8 cellular contexts compared by ENCODE assay signal in the genomic region with DNA sequence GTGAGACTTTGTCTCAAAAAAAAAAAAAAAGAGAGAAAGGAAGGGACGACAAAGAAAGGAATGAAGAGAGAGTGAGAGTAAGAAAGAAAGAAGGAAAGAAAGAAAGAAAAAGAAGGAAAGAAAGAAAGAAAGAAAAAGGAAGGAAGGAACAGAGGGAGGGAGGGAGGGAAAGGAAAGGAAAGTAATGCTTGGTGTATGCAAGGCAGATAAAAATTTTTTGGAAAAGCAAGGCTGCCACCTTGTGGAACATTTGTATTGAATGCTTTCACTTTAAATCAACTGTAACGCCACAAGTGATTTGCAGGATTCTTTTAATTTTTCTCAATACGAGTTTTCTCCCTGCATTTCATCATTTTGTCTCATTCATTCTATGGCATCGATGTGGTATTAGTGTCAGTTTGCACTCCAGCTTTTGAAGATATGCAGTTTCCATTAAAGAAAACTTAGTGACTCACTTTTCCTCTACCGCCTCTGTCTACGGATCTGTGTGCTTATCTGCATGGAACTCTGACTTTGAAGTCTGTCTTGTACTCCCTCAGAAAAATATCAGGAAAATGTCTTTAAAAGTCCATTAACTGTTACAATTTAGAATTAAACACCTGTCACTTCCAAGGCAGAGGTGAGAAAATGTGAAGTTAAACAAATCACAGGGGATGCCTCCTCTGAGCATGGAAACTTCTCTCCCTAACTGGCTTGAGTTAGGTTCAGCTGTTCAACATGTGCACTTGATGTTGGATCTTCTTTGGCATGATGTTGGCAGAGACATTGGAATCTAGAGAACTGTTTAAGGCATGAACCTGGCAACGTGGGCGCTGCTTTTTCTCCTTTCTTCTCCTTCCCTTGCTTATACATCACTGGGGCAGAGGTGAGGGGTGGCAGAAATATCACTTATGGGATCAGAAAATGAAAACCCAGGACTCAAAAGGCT. TPM values are rescaled to one million over a fixed set of nuclear protein-coding genes. Genes with fewer than 3 reads are reported as not detected.
A peak's percentile ranks its signal among the peaks of the same experiment; 100 is the strongest.
DNase-seq lines count a peak whose midpoint lies in the region; ATAC-seq and TF ChIP-seq lines count a peak whose summit lies in the region.

No MANE protein-coding gene starts in this region.

- peak overlapping the region; percentile 22 to 69 for H3K4me3 Mint-ChIP-seq in stimulated activated naive B cell treated with anti-CD40 and anti-IgM and Interleukin-4, amounts not matched to agents 10 μg/mL and 1 μg/mL and 100 μg/mL, for 72 hours

- ATAC-seq in left lobe of liver (peak; percentile 78), HG03025 (IDR thresholded peaks at IDR 0.05; ENCODE audit: low FRiP score, unreplicated experiment) (no peak)
- ATAC-seq in stimulated activated naive B cell treated with anti-CD40 and anti-IgM and Interleukin-4, amounts not matched to agents 10 μg/mL and 1 μg/mL and 100 μg/mL, for 72 hours (replicated peaks): peak; percentile 55 to 59

- H3K36me3 Mint-ChIP-seq in stimulated activated naive B cell treated with anti-CD40 and anti-IgM and Interleukin-4, amounts not matched to agents 10 μg/mL and 1 μg/mL and 100 μg/mL, for 72 hours: no peaks in the 10 kb centered on the region

- no peak overlapping the region for H3K27ac ChIP-seq in AG04450 (ENCODE audit: low read depth, low read length)

- peaks cover 3% of the 10 kb centered on the region for H3K27me3 ChIP-seq in AG04450 (ENCODE audit: control insufficient read depth, insufficient read depth, low read length)

- H3K4me3 ChIP-seq in AG04450 (ENCODE audit: low read depth, low read length) (peak overlapping the region; percentile 47), choroid plexus epithelial cell (ENCODE audit: low read depth, low read length) (peak overlapping the region; percentile 44)

- no peaks in the 10 kb centered on the region for H3K9me3 Mint-ChIP-seq in stimulated activated naive B cell treated with anti-CD40 and anti-IgM and Interleukin-4, amounts not matched to agents 10 μg/mL and 1 μg/mL and 100 μg/mL, for 72 hours

- H3K9me3 ChIP-seq in AG04450 (ENCODE audit: control insufficient read depth, insufficient read depth, low read length): no peaks in the 10 kb centered on the region; the same call in 1 of the 2 replicates

- H3K27me3 Mint-ChIP-seq in stimulated activated naive B cell treated with anti-CD40 and anti-IgM and Interleukin-4, amounts not matched to agents 10 μg/mL and 1 μg/mL and 100 μg/mL, for 72 hours: no peaks in the 10 kb centered on the region

- H3K4me1 Mint-ChIP-seq in stimulated activated naive B cell treated with anti-CD40 and anti-IgM and Interleukin-4, amounts not matched to agents 10 μg/mL and 1 μg/mL and 100 μg/mL, for 72 hours: peaks cover 6 to 16% of the 10 kb centered on the region in 2 donors

- H3K27ac Mint-ChIP-seq in stimulated activated naive B cell treated with anti-CD40 and anti-IgM and Interleukin-4, amounts not matched to agents 10 μg/mL and 1 μg/mL and 100 μg/mL, for 72 hours: no peak overlapping the region

- CTCF ChIA-PET in AG04450 (lab: Charles Lee): interaction anchor here (0.5 to 5.0 kb wide), 13 partner anchors 12 to 1317 kb away, joined by 3 to 110 read pairs (median 3); partner anchors contain the start of genes MRPL57, SKA3 and ZDHHC20

- TF ChIP-seq CTCF in AG04450 (IDR thresholded peaks at IDR 0.05; ENCODE audit: low read depth, low read length): peak; percentile 56
- peak; percentile 54 for TF ChIP-seq CTCF in GM12873 (IDR thresholded peaks at IDR 0.05; ENCODE audit: insufficient read depth, low read depth, low read length, missing control alignments)
- TF ChIP-seq CTCF in choroid plexus epithelial cell (conservative IDR thresholded peaks at IDR 0.05; ENCODE audit: low read depth, low read length): peak; percentile 59

- DNase-seq in AG04450 (ENCODE audit: low read depth, low spot score) (peak; percentile 47), NCI-H146 (lab: John Stamatoyannopoulos, UW) (peak; percentile 51), T-helper 1 cell (peak in 4 of 5 donors; percentile 20 to 71 (median 43)), choroid plexus epithelial cell (ENCODE audit: low read depth) (peak; percentile 88), left lobe of liver (ENCODE audit: low spot score) (no peak)
- DNase-seq in stimulated activated naive B cell treated with anti-CD40 and anti-IgM and Interleukin-4, amounts not matched to agents 10 μg/mL and 1 μg/mL and 100 μg/mL, for 72 hours: peak; percentile 22

- POLR2A ChIA-PET in AG04450 (lab: Yijun Ruan, JAX): interaction anchor here (0.6 to 0.7 kb wide), 2 partner anchors 60 to 148 kb away, joined by 5 read pairs; no protein-coding TSS in a partner anchor

RNA-seq across cellular contexts. Expression of gene ZDHHC20, which starts 20.0 kb away (rescaled TPM):
- polyA plus RNA-seq in AG04450 (2011; rRNA removed): 43.8 and 59.8 TPM in 2 replicates
- polyA minus RNA-seq in AG04450 (2011; rRNA and poly(A)+ RNA removed): 22.0 and 42.0 TPM in 2 replicates
- 18.5 TPM for total RNA-seq in left lobe of liver
